In genomic region chr3:187318819-187319616, GRCh38 we compare ENCODE assay signal across 8 cellular contexts. TPM values are rescaled to one million over a fixed set of nuclear protein-coding genes. Genes with fewer than 3 reads are reported as not detected.
A peak's percentile ranks its signal among the peaks of the same experiment; 100 is the strongest.
DNase-seq lines count a peak whose midpoint lies in the region; ATAC-seq, FAIRE-seq and TF ChIP-seq lines count a peak whose summit lies in the region.

No MANE protein-coding gene starts in this region.

- H3K27me3 ChIP-seq in kidney epithelial cell (ENCODE audit: control insufficient read depth, insufficient read depth, low read length), result peaks cover 2% of the 10 kb centered on the region

- ATAC-seq in GM21737 (IDR thresholded peaks at IDR 0.05; ENCODE audit: unreplicated experiment), result no peak

- no peaks in the 10 kb centered on the region for H3K36me3 ChIP-seq in kidney epithelial cell (ENCODE audit: control insufficient read depth, insufficient read depth, low read length)

- peak; percentile 13 for FAIRE-seq in TTC549 (lab: Jason Lieb, UNC)

- TF ChIP-seq CTCF in GM10266 (IDR thresholded peaks at IDR 0.05; ENCODE audit: control insufficient read depth, insufficient read depth, low read depth, missing control alignments), result peak; percentile 90
- peak; percentile 87 for TF ChIP-seq CTCF in kidney epithelial cell (IDR thresholded peaks at IDR 0.05; ENCODE audit: insufficient read depth, low read length, poor library complexity, severe bottlenecking)

- no peak overlapping the region for H3K4me3 ChIP-seq in kidney epithelial cell (ENCODE audit: low read depth, low read length)

- DNase-seq in A172 (ENCODE audit: low spot score), result peak; percentile 54
- peak; percentile 56 for DNase-seq in GM10266 (ENCODE audit: extremely low spot score)
- DNase-seq in NCI-H1930 (lab: John Stamatoyannopoulos, UW), result peak; percentile 34
- DNase-seq in central memory CD4-positive, alpha-beta T cell, result peak; percentile 44
- peak; percentile 14 for DNase-seq in kidney epithelial cell (ENCODE audit: low read depth)
- peak; percentile 20 for DNase-seq in stimulated activated CD4-positive, alpha-beta T cell treated with anti-CD3 and anti-CD28 coated beads, Interleukin-4, amount 100 ng/mL, for 1 hour

RNA-seq across cellular contexts. Expression of gene MASP1, which starts 27.5 kb away (rescaled TPM):
- total RNA-seq in A172 (2014; rRNA removed; shearing (Covaris generic)), result not detected in 2 replicates
- total RNA-seq in kidney epithelial cell, result 0.48 TPM in 1 of 2 replicates, not detected in the other

RNA-seq across cellular contexts. Expression of gene RTP4, which starts 49.2 kb away (rescaled TPM):
- 0.19 and 0.78 TPM in 2 replicates for total RNA-seq in A172 (2014; rRNA removed; shearing (Covaris generic))
- total RNA-seq in kidney epithelial cell, result 1.2 and 1.5 TPM in 2 replicates
